ENCODE assay signal across 18 cellular contexts in genomic region chr4:77564231-77564630, GRCh38. TPM values are rescaled to one million over a fixed set of nuclear protein-coding genes. Genes with fewer than 3 reads are reported as not detected.
DNase-seq lines count a peak whose midpoint lies in the region; ATAC-seq, FAIRE-seq and TF ChIP-seq lines count a peak whose summit lies in the region.
"Had no signal": no experiment of that assay in that cellular context is flagged by ENCODE, and none has a peak within 500 bp of the region (broad histone marks: within the 10 kb centered on the region; RNA-seq: fewer than 3 reads in every experiment).

No MANE protein-coding gene starts in this region.

- DNase-seq in SIG-M5 treated with dmso at 0.1 percent for 504 hours (lab: John Stamatoyannopoulos, UW; ENCODE audit: unreplicated experiment) (peak; percentile 4), SIG-M5 (lab: John Stamatoyannopoulos, UW) (no peak), fibroblast of gingiva (ENCODE audit: low read depth) (peak; percentile 77), vagina (ENCODE audit: extremely low spot score in 2 of 2) (no peak), GM12892 (ENCODE audit: insufficient read length) (no peak)
- DNase-seq: activated CD4-positive, alpha-beta T cell treated with anti-CD3 and anti-CD28 coated beads for 36 hours; activated T-cell treated with anti-CD3 and anti-CD28 coated beads, Interleukin-2, amount 50 U/mL, for 48 hours; effector CD4-positive, alpha-beta T cell; HCEC 1CT; midbrain; NCI-H1436 treated with DMSO at 0.1 percent for 48 hours had no signal

- H3K9me3 Mint-ChIP-seq in nephron = peaks cover 11% of the 10 kb centered on the region

- H3K36me3 ChIP-seq in vagina = no peaks in the 10 kb centered on the region
- H3K36me3 ChIP-seq: ascending aorta, thoracic aorta had no signal

- no peaks in the 10 kb centered on the region for H3K27me3 ChIP-seq in vagina
- H3K27me3 ChIP-seq: ascending aorta had no signal

- TF ChIP-seq CTCF in nephron (IDR thresholded peaks at IDR 0.05; ENCODE audit: unreplicated experiment in 3 of 3) = no peak
- TF ChIP-seq CTCF in vagina (IDR thresholded peaks at IDR 0.05) = no peak

- H3K27ac ChIP-seq in vagina = peak overlapping the region; percentile 52
- H3K27ac ChIP-seq: ascending aorta, thoracic aorta had no signal

- intact Hi-C loops in vagina (cut with DNase I) = no loop called here

- TF ChIP-seq POLR2A in vagina (IDR thresholded peaks at IDR 0.05) (no peak), GM12892 (IDR thresholded peaks at IDR 0.05; ENCODE audit: low read depth, low read length) (no peak)

- H3K4me3 Mint-ChIP-seq in nephron = no peak overlapping the region
- H3K4me3 Mint-ChIP-seq: activated CD4-positive, alpha-beta T cell treated with anti-CD3 and anti-CD28 coated beads for 36 hours had no signal

- H3K4me1 ChIP-seq in vagina = no peaks in the 10 kb centered on the region
- H3K4me1 ChIP-seq: ascending aorta had no signal

- no peaks in the 10 kb centered on the region for H3K27me3 Mint-ChIP-seq in nephron (ENCODE audit: low read depth)

- ATAC-seq in HG02798 (IDR thresholded peaks at IDR 0.05; ENCODE audit: poor library complexity, unreplicated experiment) (no peak), GM21723 (IDR thresholded peaks at IDR 0.05; ENCODE audit: unreplicated experiment) (no peak)
- ATAC-seq: activated CD4-positive, alpha-beta T cell treated with anti-CD3 and anti-CD28 coated beads for 36 hours had no signal

- peaks cover 14% of the 10 kb centered on the region for H3K4me1 Mint-ChIP-seq in nephron

- no peak overlapping the region for H3K4me3 ChIP-seq in vagina
- H3K4me3 ChIP-seq: ascending aorta, thoracic aorta had no signal

- no peaks in the 10 kb centered on the region for H3K36me3 Mint-ChIP-seq in nephron (ENCODE audit: low read depth)

- peak overlapping the region in 2 of 3 experiments; percentile 36 to 62 for H3K27ac Mint-ChIP-seq in nephron
- H3K27ac Mint-ChIP-seq: activated CD4-positive, alpha-beta T cell treated with anti-CD3 and anti-CD28 coated beads for 36 hours had no signal

- H3K9me3 ChIP-seq in vagina = no peaks in the 10 kb centered on the region
- H3K9me3 ChIP-seq: thoracic aorta had no signal

- no peak for FAIRE-seq in GM12892 (lab: Jason Lieb, UNC)

RNA-seq across cellular contexts. Expression of gene CXCL13, which starts 41.4 kb away (rescaled TPM):
- total RNA-seq in vagina = not detected
- 0.66 TPM for polyA plus RNA-seq in GM12892 (2012; ENCODE audit: missing spikeins)
- total RNA-seq: ascending aorta, pulmonary artery endothelial cell, thoracic aorta had no signal
- polyA plus RNA-seq: AG04450 had no signal

Comparison
In these comparisons a context has a peak if more than half of its experiments do, and no peak if none do; other contexts are left out.
1. DNase-seq: peak in SIG-M5 treated with dmso at 0.1 percent for 504 hours (single experiment) and fibroblast of gingiva (single experiment); none in SIG-M5 (single experiment), vagina (0 of 2) and GM12892 (single experiment).